ENCODE assay signal across 29 cellular contexts in the genomic region with DNA sequence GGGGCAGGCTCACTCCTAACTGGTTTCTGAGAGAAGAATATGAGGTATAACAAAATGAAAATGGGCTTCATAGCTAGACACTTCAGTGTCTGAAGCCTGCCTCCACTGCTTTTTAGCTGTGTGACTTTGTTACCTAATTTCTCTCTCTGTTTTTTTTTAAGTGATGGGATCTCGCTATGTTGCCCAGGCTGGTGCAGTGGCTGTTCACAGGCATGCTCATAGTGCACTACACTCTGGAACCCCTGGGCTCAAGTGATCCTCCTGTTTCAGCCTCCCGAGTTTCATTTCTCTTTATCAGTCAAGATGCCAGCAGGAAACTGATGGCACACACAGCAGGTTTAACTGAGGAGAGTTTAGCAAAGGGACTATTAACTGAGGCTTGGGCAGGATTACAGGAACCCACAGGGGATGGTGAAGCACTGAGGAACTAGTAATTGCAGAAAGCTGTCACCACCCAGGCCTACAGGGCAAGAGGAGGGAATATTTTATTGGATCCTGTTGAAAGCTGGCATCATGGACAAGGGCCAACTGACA.
"Had no signal": no experiment of that assay in that cellular context is flagged by ENCODE, and none has a peak within 500 bp of the region (broad histone marks: within the 10 kb centered on the region; RNA-seq: fewer than 3 reads in every experiment).

No MANE protein-coding gene starts in this region.

- H3K27ac ChIP-seq: brain microvascular endothelial cell, coronary artery, esophagus muscularis mucosa, gastrocnemius medialis, heart left ventricle, VCaP had no signal

- H3K27me3 ChIP-seq: brain microvascular endothelial cell had no signal

- H3K4me3 ChIP-seq: coronary artery, esophagus muscularis mucosa, gastrocnemius medialis, heart left ventricle had no signal

- H3K9me3 Mint-ChIP-seq: activated B cell treated with CpG ODN at 0.5 μM for 24 hours; activated CD4-positive, alpha-beta memory T cell treated with anti-CD3 and anti-CD28 coated beads, Interleukin-2, amount 10 ng/mL, durations not matched to agents 7 days and 5 days; activated CD4-positive, alpha-beta T cell treated with anti-CD3 and anti-CD28 coated beads, Interleukin-2, amount 10 ng/mL, durations not matched to agents 7 days and 5 days; activated T-cell treated with anti-CD3 and anti-CD28 coated beads, Interleukin-2, amount 50 U/mL, for 24 hours; activated T-cell treated with anti-CD3 and anti-CD28 coated beads, Interleukin-2, amount 50 U/mL, for 72 hours; central memory CD8-positive, alpha-beta T cell; effector memory CD8-positive, alpha-beta T cell had no signal

- DNase-seq: activated B cell treated with CpG ODN at 0.5 μM for 24 hours; activated CD4-positive, alpha-beta memory T cell treated with anti-CD3 and anti-CD28 coated beads, Interleukin-2, amount 10 ng/mL, durations not matched to agents 7 days and 5 days; activated CD4-positive, alpha-beta T cell treated with anti-CD3 and anti-CD28 coated beads, Interleukin-2, amount 10 ng/mL, durations not matched to agents 7 days and 5 days; activated CD4-positive, alpha-beta T cell treated with anti-CD3 and anti-CD28 coated beads, Interleukin-2, amount 50 U/mL, for 4 hours; activated CD8-positive, alpha-beta memory T cell treated with anti-CD3 and anti-CD28 coated beads, Interleukin-2, amount 50 U/mL, for 48 hours; activated gamma-delta T cell treated with Interleukin-2 at 50 U/mL for 16 hours; activated naive CD4-positive, alpha-beta T cell treated with anti-CD3 and anti-CD28 coated beads, Interleukin-2, amount 50 U/mL, for 16 hours; activated naive CD4-positive, alpha-beta T cell treated with Interleukin-2 at 50 U/mL for 16 hours; activated T-cell treated with anti-CD3 and anti-CD28 coated beads for 4 hours; activated T-cell treated with anti-CD3 and anti-CD28 coated beads, Interleukin-2, amount 50 U/mL, for 24 hours; activated T-cell treated with anti-CD3 and anti-CD28 coated beads, Interleukin-2, amount 50 U/mL, for 72 hours; amniotic stem cell; anterior cingulate cortex; brain microvascular endothelial cell; dermis blood vessel endothelial cell; effector CD4-positive, alpha-beta T cell; effector memory CD8-positive, alpha-beta T cell; erythroblast; gastrocnemius medialis; glutamatergic neuron; heart left ventricle; T-helper 2 cell had no signal

- H3K27ac Mint-ChIP-seq: activated B cell treated with CpG ODN at 0.5 μM for 24 hours; activated CD4-positive, alpha-beta memory T cell treated with anti-CD3 and anti-CD28 coated beads, Interleukin-2, amount 10 ng/mL, durations not matched to agents 7 days and 5 days; activated CD4-positive, alpha-beta T cell treated with anti-CD3 and anti-CD28 coated beads, Interleukin-2, amount 10 ng/mL, durations not matched to agents 7 days and 5 days; activated naive CD8-positive, alpha-beta T cell; activated T-cell treated with anti-CD3 and anti-CD28 coated beads, Interleukin-2, amount 50 U/mL, for 24 hours; activated T-cell treated with anti-CD3 and anti-CD28 coated beads, Interleukin-2, amount 50 U/mL, for 72 hours; effector memory CD8-positive, alpha-beta T cell had no signal

- H3K4me1 ChIP-seq: esophagus muscularis mucosa, foreskin keratinocyte, gastrocnemius medialis had no signal

- H3K9me3 ChIP-seq: esophagus muscularis mucosa, gastrocnemius medialis, heart left ventricle had no signal

- H3K4me3 Mint-ChIP-seq: activated B cell treated with CpG ODN at 0.5 μM for 24 hours; activated CD4-positive, alpha-beta memory T cell treated with anti-CD3 and anti-CD28 coated beads, Interleukin-2, amount 10 ng/mL, durations not matched to agents 7 days and 5 days; activated CD4-positive, alpha-beta T cell treated with anti-CD3 and anti-CD28 coated beads, Interleukin-2, amount 10 ng/mL, durations not matched to agents 7 days and 5 days; activated naive CD8-positive, alpha-beta T cell; activated T-cell treated with anti-CD3 and anti-CD28 coated beads, Interleukin-2, amount 50 U/mL, for 24 hours; activated T-cell treated with anti-CD3 and anti-CD28 coated beads, Interleukin-2, amount 50 U/mL, for 72 hours; central memory CD8-positive, alpha-beta T cell; effector memory CD8-positive, alpha-beta T cell had no signal

- H3K36me3 ChIP-seq: brain microvascular endothelial cell, esophagus muscularis mucosa, gastrocnemius medialis, heart left ventricle had no signal

- H3K36me3 Mint-ChIP-seq: activated naive CD8-positive, alpha-beta T cell had no signal

- ATAC-seq: activated CD4-positive, CD25-positive, alpha-beta regulatory T cell treated with anti-CD3 and anti-CD28 coated beads, Interleukin-2, amount 50 U/mL, for 24 hours; activated T-cell treated with anti-CD3 and anti-CD28 coated beads, Interleukin-2, amount 50 U/mL, for 72 hours; effector memory CD8-positive, alpha-beta T cell; gastrocnemius medialis; heart left ventricle had no signal

- H3K4me1 Mint-ChIP-seq: central memory CD8-positive, alpha-beta T cell had no signal
